Comparison of ENCODE assay signal across 2 cellular contexts in genomic region chr12:12992418-12993175, GRCh38.
TF ChIP-seq lines count a peak whose summit lies in the region.

No MANE protein-coding gene starts in this region.

TF ChIP-seq in K562, 482 proteins besides CTCF, POLR2A, EP300 and RAD21:
- no peak for TF ChIP-seq ZNF444 (CRISPR knock-in tag; IDR thresholded peaks at IDR 0.05)
- peak; percentile 61 for TF ChIP-seq CEBPB (tag; IDR thresholded peaks at IDR 0.05)
- TF ChIP-seq MAFG (tag; conservative IDR thresholded peaks at IDR 0.05) = 0 out of 2 replicates have a peak, but pooled peaks have one; percentile 24
- TF ChIP-seq NFE2 (IDR thresholded peaks at IDR 0.05; ENCODE audit: low read depth) = peak; percentile 60; the same call in 1 of the 2 replicates
- peak; percentile 22; the same call in 1 of the 2 replicates for TF ChIP-seq MAFK (IDR thresholded peaks at IDR 0.05; ENCODE audit: low read length)
- TF ChIP-seq, protein P1, sequence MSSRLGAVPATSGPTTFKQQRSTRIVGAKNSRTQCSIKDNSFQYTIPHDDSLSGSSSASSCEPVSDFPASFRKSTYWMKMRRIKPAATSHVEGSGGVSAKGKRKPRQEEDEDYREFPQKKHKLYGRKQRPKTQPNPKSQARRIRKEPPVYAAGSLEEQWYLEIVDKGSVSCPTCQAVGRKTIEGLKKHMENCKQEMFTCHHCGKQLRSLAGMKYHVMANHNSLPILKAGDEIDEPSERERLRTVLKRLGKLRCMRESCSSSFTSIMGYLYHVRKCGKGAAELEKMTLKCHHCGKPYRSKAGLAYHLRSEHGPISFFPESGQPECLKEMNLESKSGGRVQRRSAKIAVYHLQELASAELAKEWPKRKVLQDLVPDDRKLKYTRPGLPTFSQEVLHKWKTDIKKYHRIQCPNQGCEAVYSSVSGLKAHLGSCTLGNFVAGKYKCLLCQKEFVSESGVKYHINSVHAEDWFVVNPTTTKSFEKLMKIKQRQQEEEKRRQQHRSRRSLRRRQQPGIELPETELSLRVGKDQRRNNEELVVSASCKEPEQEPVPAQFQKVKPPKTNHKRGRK (tag; IDR thresholded peaks at IDR 0.05) = peak; percentile 34; the same call in 1 of the 2 replicates
- peak; percentile 56; the same call in 1 of the 2 replicates for TF ChIP-seq C11orf30 (IDR thresholded peaks at IDR 0.05; ENCODE audit: low read depth)
- no peak for TF ChIP-seq NR1H2 (CRISPR knock-in tag; IDR thresholded peaks at IDR 0.05)
- no peak for TF ChIP-seq TEAD2 (tag; IDR thresholded peaks at IDR 0.05)
- no peak for TF ChIP-seq CEBPG (CRISPR knock-in tag; IDR thresholded peaks at IDR 0.05)
- 0 out of 4 replicates have a peak, but pooled peaks of 1 of the 2 experiments have one; percentile 20 for TF ChIP-seq CEBPG (tag; conservative IDR thresholded peaks at IDR 0.05 in 1 of 2, IDR thresholded peaks at IDR 0.05 in 1 of 2)
- peak; percentile 32 for TF ChIP-seq HNRNPK (IDR thresholded peaks at IDR 0.05; ENCODE audit: low read depth, low read length, poor library complexity, severe bottlenecking)
- TF ChIP-seq ZNF316 (IDR thresholded peaks at IDR 0.05) = peak; percentile 45; the same call in 1 of the 2 replicates

TF ChIP-seq in liver, 16 proteins besides CTCF, POLR2A, EP300 and RAD21:
- TF ChIP-seq HNF4G (IDR thresholded peaks at IDR 0.05) = no peak
- TF ChIP-seq, protein P2, sequence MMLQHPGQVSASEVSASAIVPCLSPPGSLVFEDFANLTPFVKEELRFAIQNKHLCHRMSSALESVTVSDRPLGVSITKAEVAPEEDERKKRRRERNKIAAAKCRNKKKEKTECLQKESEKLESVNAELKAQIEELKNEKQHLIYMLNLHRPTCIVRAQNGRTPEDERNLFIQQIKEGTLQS (IDR thresholded peaks at IDR 0.05) = peak; percentile 17
